1 cellular context compared by ENCODE assay signal in genomic region chr9:133932633-133933032, GRCh38.
TF ChIP-seq lines count a peak whose summit lies in the region.

No MANE protein-coding gene starts in this region.

TF ChIP-seq in IMR-90, 13 proteins besides CTCF, POLR2A, EP300 and RAD21 (continued from another document):
- TF ChIP-seq ELK1 (IDR thresholded peaks at IDR 0.05; ENCODE audit: borderline replicate concordance, low read depth, low read length) (no peak), MAZ (IDR thresholded peaks at IDR 0.05; ENCODE audit: borderline replicate concordance, low read depth, low read length) (no peak), NFE2L2 (IDR thresholded peaks at IDR 0.05; ENCODE audit: low read depth, low read length) (no peak)
TF ChIP-seq in IMR-90: peak in this region for 0.
